In genomic region chr15:73105064-73105463, GRCh38 we compare ENCODE assay signal across 9 cellular contexts.
"Had no signal": no experiment of that assay in that cellular context is flagged by ENCODE, and none has a peak within 500 bp of the region (broad histone marks: within the 10 kb centered on the region; RNA-seq: fewer than 3 reads in every experiment).

No MANE protein-coding gene starts in this region.

- H3K4me3 ChIP-seq: GM23248, HAP-1, K562 had no signal

- ATAC-seq: HCT116, K562 had no signal

- H3K9me3 ChIP-seq: HAP-1 had no signal

- FAIRE-seq: K562 had no signal

- H3K36me3 ChIP-seq: HAP-1 had no signal

- H3K4me3 Mint-ChIP-seq: HFFc6 had no signal

- H2AFZ ChIP-seq: GM23248 had no signal

- DNase-seq: GM23248, GOT3, H7, HFFc6, IMR-90 had no signal

- H3K4me1 ChIP-seq: HAP-1 had no signal

- H3K9ac ChIP-seq: GM23248 had no signal

- H3K27ac Mint-ChIP-seq: HFFc6 had no signal

- H3K27ac ChIP-seq: GM23248, HL-60 had no signal

- H3K9me3 Mint-ChIP-seq: HFFc6 had no signal
